In genomic region chr17:28580925-28581324, GRCh38 we compare ENCODE assay signal across 1 cellular context.
A peak's percentile ranks its signal among the peaks of the same experiment; 100 is the strongest.
TF ChIP-seq lines count a peak whose summit lies in the region.

No MANE protein-coding gene starts in this region.

TF ChIP-seq in K562, 482 proteins besides CTCF, POLR2A, EP300 and RAD21:
- TF ChIP-seq ZNF584 (CRISPR knock-in tag; IDR thresholded peaks at IDR 0.05; ENCODE audit: low read depth) (no peak), NFIC (IDR thresholded peaks at IDR 0.05) (peak; percentile 42; the same call in 1 of the 2 replicates)
- TF ChIP-seq, protein P1, sequence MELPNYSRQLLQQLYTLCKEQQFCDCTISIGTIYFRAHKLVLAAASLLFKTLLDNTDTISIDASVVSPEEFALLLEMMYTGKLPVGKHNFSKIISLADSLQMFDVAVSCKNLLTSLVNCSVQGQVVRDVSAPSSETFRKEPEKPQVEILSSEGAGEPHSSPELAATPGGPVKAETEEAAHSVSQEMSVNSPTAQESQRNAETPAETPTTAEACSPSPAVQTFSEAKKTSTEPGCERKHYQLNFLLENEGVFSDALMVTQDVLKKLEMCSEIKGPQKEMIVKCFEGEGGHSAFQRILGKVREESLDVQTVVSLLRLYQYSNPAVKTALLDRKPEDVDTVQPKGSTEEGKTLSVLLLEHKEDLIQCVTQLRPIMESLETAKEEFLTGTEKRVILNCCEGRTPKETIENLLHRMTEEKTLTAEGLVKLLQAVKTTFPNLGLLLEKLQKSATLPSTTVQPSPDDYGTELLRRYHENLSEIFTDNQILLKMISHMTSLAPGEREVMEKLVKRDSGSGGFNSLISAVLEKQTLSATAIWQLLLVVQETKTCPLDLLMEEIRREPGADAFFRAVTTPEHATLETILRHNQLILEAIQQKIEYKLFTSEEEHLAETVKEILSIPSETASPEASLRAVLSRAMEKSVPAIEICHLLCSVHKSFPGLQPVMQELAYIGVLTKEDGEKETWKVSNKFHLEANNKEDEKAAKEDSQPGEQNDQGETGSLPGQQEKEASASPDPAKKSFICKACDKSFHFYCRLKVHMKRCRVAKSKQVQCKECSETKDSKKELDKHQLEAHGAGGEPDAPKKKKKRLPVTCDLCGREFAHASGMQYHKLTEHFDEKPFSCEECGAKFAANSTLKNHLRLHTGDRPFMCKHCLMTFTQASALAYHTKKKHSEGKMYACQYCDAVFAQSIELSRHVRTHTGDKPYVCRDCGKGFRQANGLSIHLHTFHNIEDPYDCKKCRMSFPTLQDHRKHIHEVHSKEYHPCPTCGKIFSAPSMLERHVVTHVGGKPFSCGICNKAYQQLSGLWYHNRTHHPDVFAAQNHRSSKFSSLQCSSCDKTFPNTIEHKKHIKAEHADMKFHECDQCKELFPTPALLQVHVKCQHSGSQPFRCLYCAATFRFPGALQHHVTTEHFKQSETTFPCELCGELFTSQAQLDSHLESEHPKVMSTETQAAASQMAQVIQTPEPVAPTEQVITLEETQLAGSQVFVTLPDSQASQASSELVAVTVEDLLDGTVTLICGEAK (IDR thresholded peaks at IDR 0.05), result peak; percentile 94
- TF ChIP-seq, protein P1 (CRISPR knock-in tag; IDR thresholded peaks at IDR 0.05), result peak; percentile 71
